12 cellular contexts compared by ENCODE assay signal in the genomic region with DNA sequence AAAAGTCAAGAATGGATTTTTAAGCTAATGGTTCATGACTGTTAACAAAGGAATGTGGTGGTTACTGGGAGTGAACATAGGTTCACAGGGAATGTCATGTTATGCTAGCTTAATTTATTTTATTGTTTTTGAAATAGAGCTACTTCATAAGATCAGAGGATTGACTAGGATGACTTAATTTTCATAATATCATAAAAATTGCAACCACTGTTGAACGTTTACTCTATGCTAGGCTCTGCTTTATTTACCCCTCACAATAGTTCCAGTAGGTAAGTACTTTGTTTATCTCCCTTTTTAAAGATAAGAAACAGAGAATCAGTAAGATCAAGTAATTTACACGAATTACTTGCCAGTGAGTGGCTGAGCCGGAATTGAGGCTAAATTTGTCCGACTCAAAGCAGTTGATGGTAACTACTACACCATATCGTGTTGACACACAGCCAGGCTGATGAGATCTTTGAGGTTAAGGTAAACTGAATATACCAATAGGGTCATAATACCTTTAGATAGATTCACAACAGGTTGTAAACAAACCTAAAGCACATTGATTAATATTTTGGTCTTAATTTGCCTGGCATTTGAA.
DNase-seq lines count a peak whose midpoint lies in the region; ATAC-seq, FAIRE-seq and TF ChIP-seq lines count a peak whose summit lies in the region.
"Had no signal": no experiment of that assay in that cellular context is flagged by ENCODE, and none has a peak within 500 bp of the region (broad histone marks: within the 10 kb centered on the region; RNA-seq: fewer than 3 reads in every experiment).

No MANE protein-coding gene starts in this region.

- H4K20me1 ChIP-seq in OCI-LY3 (ENCODE audit: insufficient read depth, low read length), result no peaks in the 10 kb centered on the region
- H4K20me1 ChIP-seq: BLaER1 treated with 17β-estradiol and CSF1 and Interleukin-3, amounts not matched to agents 10 nM and 100 nM had no signal

- FAIRE-seq in small intestine (lab: Jason Lieb, UNC), result no peak

- no peaks in the 10 kb centered on the region for H3K79me2 ChIP-seq in OCI-LY3 (ENCODE audit: low read length)

- H3K4me3 ChIP-seq in AG09309 (ENCODE audit: control insufficient read depth, low read depth, low read length), result no peak overlapping the region
- 0 out of 2 replicates have a peak overlapping the region, but pooled peaks have one; percentile 11 for H3K4me3 ChIP-seq in OCI-LY3 (ENCODE audit: low read length)
- H3K4me3 ChIP-seq in mesodermal cell (ENCODE audit: extremely low read depth, insufficient read depth, low read length, poor library complexity, severe bottlenecking), result no peak overlapping the region
- H3K4me3 ChIP-seq in small intestine (ENCODE audit: low read depth in 1 of 2, low read length in 2 of 2), result no peak overlapping the region
- H3K4me3 ChIP-seq: BLaER1 treated with 17β-estradiol and CSF1 and Interleukin-3, amounts not matched to agents 10 nM and 100 nM had no signal

- 84% methylated on average over 3 of the region's 5 CpGs; no CpG with 5 or more reads in 1 of the 2 experiments for WGBS in mesodermal cell (ENCODE audit: insufficient coverage in 2 of 2), 2 experiments
- 61 to 81% (median 70%) methylated on average over 5 of the region's 5 CpGs for WGBS in small intestine, 3 donors

- peaks cover 31% of the 10 kb centered on the region for H3K4me1 ChIP-seq in OCI-LY3 (ENCODE audit: low read length)
- H3K4me1 ChIP-seq in mesodermal cell (ENCODE audit: control insufficient read depth, insufficient read depth, low read length, poor library complexity, severe bottlenecking), result peaks cover 35% of the 10 kb centered on the region
- no peaks in the 10 kb centered on the region for H3K4me1 ChIP-seq in small intestine (ENCODE audit: control insufficient read depth in 2 of 2, insufficient read depth in 1 of 2, low read depth in 1 of 2, low read length in 1 of 2)

- H3K27ac ChIP-seq in OCI-LY3 (ENCODE audit: low read length) (peak overlapping the region; percentile 47), mesodermal cell (ENCODE audit: low read depth, low read length, severe bottlenecking) (peak overlapping the region; percentile 91), small intestine (ENCODE audit: low read depth in 1 of 2, low read length in 1 of 2) (no peak overlapping the region)
- H3K27ac ChIP-seq: BLaER1 treated with 17β-estradiol and CSF1 and Interleukin-3, amounts not matched to agents 10 nM and 100 nM; KMS-11 had no signal

- no peak overlapping the region for H2AFZ ChIP-seq in OCI-LY3 (ENCODE audit: low read depth, low read length)

- H3K4me2 ChIP-seq in OCI-LY3 (ENCODE audit: low read length), result peak overlapping the region; percentile 61
- H3K4me2 ChIP-seq: KMS-11 had no signal

- TF ChIP-seq CTCF in AG09309 (IDR thresholded peaks at IDR 0.05; ENCODE audit: control insufficient read depth, insufficient read depth, low read depth, low read length, missing control alignments) (no peak), OCI-LY3 (IDR thresholded peaks at IDR 0.05; ENCODE audit: low read depth, low read length) (no peak)

- in situ Hi-C loops in KBM-7 (cut with MboI; ENCODE audit: low pct_unique_long_range_greater_than_20kb, low sequenced_read_pairs), result no loop called here

- no peak overlapping the region for H3K9ac ChIP-seq in OCI-LY3 (ENCODE audit: low read length)
- H3K9ac ChIP-seq: BLaER1 treated with 17β-estradiol and CSF1 and Interleukin-3, amounts not matched to agents 10 nM and 100 nM; KMS-11 had no signal

- H3K36me3 ChIP-seq in OCI-LY3 (replicated peaks; ENCODE audit: low read depth, low read length), result no peaks in the 10 kb centered on the region
- H3K36me3 ChIP-seq in mesodermal cell (ENCODE audit: control insufficient read depth, insufficient read depth, low read length), result no peaks in the 10 kb centered on the region
- H3K36me3 ChIP-seq in small intestine (ENCODE audit: control insufficient read depth in 2 of 2, insufficient read depth in 2 of 2, low read length in 2 of 2), result no peaks in the 10 kb centered on the region
- H3K36me3 ChIP-seq: BLaER1 treated with 17β-estradiol and CSF1 and Interleukin-3, amounts not matched to agents 10 nM and 100 nM had no signal

- H3K9me3 ChIP-seq in OCI-LY3 (ENCODE audit: insufficient read depth, low read length) (no peaks in the 10 kb centered on the region), mesodermal cell (ENCODE audit: control insufficient read depth, low read length) (peaks cover 6% of the 10 kb centered on the region), small intestine (ENCODE audit: control insufficient read depth, low read depth) (no peaks in the 10 kb centered on the region)

- no peak for ATAC-seq in HG03442 (IDR thresholded peaks at IDR 0.05; ENCODE audit: unreplicated experiment)
- ATAC-seq: stimulated activated memory B cell treated with anti-CD40 and anti-IgM and Interleukin-4, amounts not matched to agents 10 μg/mL and 1 μg/mL and 100 μg/mL, for 72 hours had no signal

- DNase-seq in AG09309 (ENCODE audit: low read depth), result peak; percentile 60
- DNase-seq in dermis blood vessel endothelial cell, result peak; percentile 74
- no peak for DNase-seq in SHP77 treated with DMSO at 0.1 percent for 48 hours (lab: John Stamatoyannopoulos, UW)
- no peak for DNase-seq in KBM-7
- no peak for DNase-seq in small intestine
- DNase-seq: aorta had no signal

- H3K27me3 ChIP-seq in OCI-LY3 (ENCODE audit: low read depth, low read length) (no peaks in the 10 kb centered on the region), small intestine (ENCODE audit: control insufficient read depth in 2 of 2, insufficient read depth in 2 of 2, low read length in 2 of 2) (no peaks in the 10 kb centered on the region)
- H3K27me3 ChIP-seq: BLaER1 treated with 17β-estradiol and CSF1 and Interleukin-3, amounts not matched to agents 10 nM and 100 nM had no signal

Comparison
In these comparisons a context has a peak if more than half of its experiments do, and no peak if none do; other contexts are left out.
1. DNase-seq: peak in AG09309 (single experiment) and dermis blood vessel endothelial cell (single experiment); none in SHP77 treated with DMSO at 0.1 percent for 48 hours (single experiment), KBM-7 (single experiment) and small intestine (single experiment).
2. H3K27ac ChIP-seq: peak in OCI-LY3 (single experiment) and mesodermal cell (single experiment); none in small intestine (0 of 2).